8 cellular contexts compared by ENCODE assay signal in the genomic region with DNA sequence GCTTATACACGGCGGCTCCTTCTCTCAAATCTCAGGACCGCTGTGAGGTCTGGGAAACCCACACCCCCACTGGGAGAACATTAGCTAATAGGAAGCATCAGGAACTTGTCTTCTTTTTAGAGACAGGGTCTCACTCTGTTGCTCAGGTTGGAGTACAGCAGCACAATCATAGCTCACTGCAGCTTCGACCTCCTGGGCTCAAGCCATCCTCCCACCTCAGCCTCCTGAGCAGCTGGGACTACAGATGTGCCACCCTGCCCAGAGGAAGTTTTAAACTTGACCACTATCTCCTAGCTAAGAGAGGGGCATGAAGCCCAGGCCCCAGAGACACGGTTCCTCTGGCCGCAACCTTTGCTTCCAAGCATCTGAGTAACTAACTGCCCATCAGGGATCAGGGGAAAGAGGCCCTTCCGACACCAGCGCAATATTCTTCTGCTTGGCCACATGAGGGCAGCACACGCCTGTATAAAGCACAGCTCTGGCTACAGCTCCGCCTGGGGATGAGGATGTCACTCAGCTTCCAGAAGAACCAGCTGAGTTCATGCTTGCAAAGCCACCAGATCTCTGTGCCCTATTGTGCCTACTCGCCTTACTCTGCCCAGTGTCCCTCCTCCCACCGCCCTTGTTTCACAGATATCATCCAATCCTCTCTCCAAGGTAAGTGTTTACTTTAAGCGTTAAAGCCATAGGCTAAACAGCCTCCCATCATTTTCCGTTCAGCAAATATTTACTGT. TPM values are rescaled to one million over a fixed set of nuclear protein-coding genes. Genes with fewer than 3 reads are reported as not detected.
DNase-seq lines count a peak whose midpoint lies in the region; ATAC-seq, FAIRE-seq and TF ChIP-seq lines count a peak whose summit lies in the region.

No MANE protein-coding gene starts in this region.

- H3K36me3 Mint-ChIP-seq in activated T-helper 2 cell treated with anti-CD3 and anti-CD28 coated beads, Interferon-gamma antibody, Interleukin-2, Interleukin-4, amounts not matched to agents 10 μg/mL and 5 μg/mL and 100 μg/mL, durations not matched to agents 14 hours and 24 hours and 36 hours (ENCODE audit: low read depth) = no peaks in the 10 kb centered on the region

- no peak overlapping the region for H2AFZ ChIP-seq in OCI-LY7 (ENCODE audit: low read length)

- CTCF ChIA-PET in OCI-LY7 (lab: Charles Lee; ENCODE audit: unreplicated experiment) = interaction anchor here (1.0 to 1.1 kb wide), 2 partner anchors 9 to 19 kb away, joined by 4 read pairs; no protein-coding TSS in a partner anchor

- H3K9me3 Mint-ChIP-seq in activated T-helper 2 cell treated with anti-CD3 and anti-CD28 coated beads, Interferon-gamma antibody, Interleukin-2, Interleukin-4, amounts not matched to agents 10 μg/mL and 5 μg/mL and 100 μg/mL, durations not matched to agents 14 hours and 24 hours and 36 hours = no peaks in the 10 kb centered on the region

- no peaks in the 10 kb centered on the region for H3K4me1 ChIP-seq in OCI-LY7 (ENCODE audit: insufficient read depth, low read length, poor library complexity, severe bottlenecking)
- no peaks in the 10 kb centered on the region for H3K4me1 ChIP-seq in ovary (ENCODE audit: insufficient read depth)

- no peaks in the 10 kb centered on the region for H3K79me2 ChIP-seq in OCI-LY7 (ENCODE audit: insufficient read depth, low read depth, low read length)

- peaks cover 5% of the 10 kb centered on the region for H3K4me1 Mint-ChIP-seq in activated T-helper 2 cell treated with anti-CD3 and anti-CD28 coated beads, Interferon-gamma antibody, Interleukin-2, Interleukin-4, amounts not matched to agents 10 μg/mL and 5 μg/mL and 100 μg/mL, durations not matched to agents 14 hours and 24 hours and 36 hours (ENCODE audit: low read depth)

- WGBS in ovary, 3 donors = 29 to 32% (median 30%) methylated on average over 14 of the region's 14 CpGs

- H3K27me3 Mint-ChIP-seq in activated T-helper 2 cell treated with anti-CD3 and anti-CD28 coated beads, Interferon-gamma antibody, Interleukin-2, Interleukin-4, amounts not matched to agents 10 μg/mL and 5 μg/mL and 100 μg/mL, durations not matched to agents 14 hours and 24 hours and 36 hours (ENCODE audit: low read depth) = peaks cover 12% of the 10 kb centered on the region

- TF ChIP-seq EP300 in ovary (IDR thresholded peaks at IDR 0.05) = no peak

- ATAC-seq in HG03565 (IDR thresholded peaks at IDR 0.05; ENCODE audit: unreplicated experiment) (peak; percentile 65), HG02798 (IDR thresholded peaks at IDR 0.05; ENCODE audit: poor library complexity, unreplicated experiment) (no peak)

- no peak overlapping the region for H3K27ac ChIP-seq in OCI-LY7 (ENCODE audit: low read depth, low read length, poor library complexity, severe bottlenecking)
- H3K27ac ChIP-seq in ovary = no peak overlapping the region

- FAIRE-seq in frontal cortex (lab: Jason Lieb, UNC) = peak; percentile 8

- no peaks in the 10 kb centered on the region for H3K9me3 ChIP-seq in OCI-LY7 (ENCODE audit: low read length)
- no peaks in the 10 kb centered on the region for H3K9me3 ChIP-seq in ovary

- POLR2A ChIA-PET in OCI-LY7 (lab: Charles Lee) = interaction anchor here (0.5 to 1.6 kb wide), 2 partner anchors 10 to 225 kb away, joined by 3 to 4 read pairs; no protein-coding TSS in a partner anchor

- no peaks in the 10 kb centered on the region for H3K36me3 ChIP-seq in OCI-LY7 (ENCODE audit: insufficient read depth, low read length)
- no peaks in the 10 kb centered on the region for H3K36me3 ChIP-seq in ovary

- H3K4me3 ChIP-seq in OCI-LY7 (ENCODE audit: low read depth, low read length, poor library complexity, severe bottlenecking) (no peak overlapping the region), ovary (no peak overlapping the region)

- intact Hi-C loops in OCI-LY7 (cut with micrococcal nuclease; ENCODE audit: unreplicated experiment) = loop anchor here (1.0 to 5.0 kb wide), 3 partner anchors 121 to 224 kb away; no protein-coding TSS in a partner anchor
- intact Hi-C loops in activated T-helper 2 cell treated with anti-CD3 and anti-CD28 coated beads, Interferon-gamma antibody, Interleukin-2, Interleukin-4, amounts not matched to agents 10 μg/mL and 5 μg/mL and 100 μg/mL, durations not matched to agents 14 hours and 24 hours and 36 hours (cut with micrococcal nuclease) = loop anchor here (2.0 kb wide), 2 partner anchors 24 to 300 kb away; no protein-coding TSS in a partner anchor
- intact Hi-C loops in ovary (cut with DNase I) = loop anchor here in 2 of 4 donors (1.0 to 5.0 kb wide), 2 partner anchors 299 to 301 kb away; no protein-coding TSS in a partner anchor

- H3K4me2 ChIP-seq in OCI-LY7 (ENCODE audit: low read length) = no peak overlapping the region

- no peak overlapping the region for H3K27ac Mint-ChIP-seq in activated T-helper 2 cell treated with anti-CD3 and anti-CD28 coated beads, Interferon-gamma antibody, Interleukin-2, Interleukin-4, amounts not matched to agents 10 μg/mL and 5 μg/mL and 100 μg/mL, durations not matched to agents 14 hours and 24 hours and 36 hours

- no peak for TF ChIP-seq POLR2A in ovary (IDR thresholded peaks at IDR 0.05)

- no peaks in the 10 kb centered on the region for H4K20me1 ChIP-seq in OCI-LY7 (ENCODE audit: insufficient read depth, low read length)

- no TSS peak for BruUV-seq in OCI-LY7 (replicated peaks; lab: Mats Ljungman, UMichigan)

- H3K27me3 ChIP-seq in ovary = no peaks in the 10 kb centered on the region

- H3K4me3 Mint-ChIP-seq in activated T-helper 2 cell treated with anti-CD3 and anti-CD28 coated beads, Interferon-gamma antibody, Interleukin-2, Interleukin-4, amounts not matched to agents 10 μg/mL and 5 μg/mL and 100 μg/mL, durations not matched to agents 14 hours and 24 hours and 36 hours (ENCODE audit: low read depth) = no peak overlapping the region

- TF ChIP-seq CTCF in GM10266 (IDR thresholded peaks at IDR 0.05; ENCODE audit: control insufficient read depth, insufficient read depth, low read depth, missing control alignments) (peak; percentile 82), OCI-LY7 (conservative IDR thresholded peaks at IDR 0.05; ENCODE audit: low read length) (peak; percentile 78), ovary (IDR thresholded peaks at IDR 0.05) (peak in 1 of 3 donors; percentile 20)

- no peaks in the 10 kb centered on the region for H3K9me2 ChIP-seq in OCI-LY7 (ENCODE audit: insufficient read depth, low read length)

- peak; percentile 81 for DNase-seq in 8988T
- peak; percentile 79 for DNase-seq in GM10266 (ENCODE audit: extremely low spot score)
- peak; percentile 58 for DNase-seq in OCI-LY7 (ENCODE audit: low spot score)
- DNase-seq in activated T-helper 2 cell treated with anti-CD3 and anti-CD28 coated beads, Interferon-gamma antibody, Interleukin-2, Interleukin-4, amounts not matched to agents 10 μg/mL and 5 μg/mL and 100 μg/mL, durations not matched to agents 14 hours and 24 hours and 36 hours (ENCODE audit: low spot score) = peak; percentile 25
- peak; percentile 61 to 81 for DNase-seq in frontal cortex (ENCODE audit: low spot score in 2 of 2)
- DNase-seq in ovary = peak in 4 of 5 donors; percentile 24 to 45 (median 32)

RNA-seq across cellular contexts. Expression of a gene that starts 57.6 kb away (rescaled TPM):
- total RNA-seq in OCI-LY7 (2014; rRNA removed; shearing (Covaris generic)) = not detected in 2 replicates
- total RNA-seq in OCI-LY7 (2022) = not detected in 2 replicates
- total RNA-seq in activated T-helper 2 cell treated with anti-CD3 and anti-CD28 coated beads, Interferon-gamma antibody, Interleukin-2, Interleukin-4, amounts not matched to agents 10 μg/mL and 5 μg/mL and 100 μg/mL, durations not matched to agents 14 hours and 24 hours and 36 hours = not detected in 2 replicates
- total RNA-seq in frontal cortex = 27.3 TPM
- under 1 TPM in 5 of 7 donors, not detected in 2; under 0.01 to 0.33 (median 0.07) TPM for total RNA-seq in ovary
- under 1 TPM; 0.05 to 0.13 TPM for polyA plus RNA-seq in ovary

Comparison
In these comparisons a context has a peak if more than half of its experiments do, and no peak if none do; other contexts are left out.
1. DNase-seq: peak in every context shown above with its lines; median percentile 81 in 8988T; 79 in GM10266; 71 in frontal cortex; 58 in OCI-LY7; 32 in ovary; 25 in activated T-helper 2 cell treated with anti-CD3 and anti-CD28 coated beads, Interferon-gamma antibody, Interleukin-2, Interleukin-4, amounts not matched to agents 10 μg/mL and 5 μg/mL and 100 μg/mL, durations not matched to agents 14 hours and 24 hours and 36 hours.
2. RNA of a gene that starts 57.6 kb away (total RNA-seq): 27.3 TPM in frontal cortex (single experiment); under 0.01 to 0.33 TPM in ovary, not detected in OCI-LY7 and not detected in activated T-helper 2 cell treated with anti-CD3 and anti-CD28 coated beads, Interferon-gamma antibody, Interleukin-2, Interleukin-4, amounts not matched to agents 10 μg/mL and 5 μg/mL and 100 μg/mL, durations not matched to agents 14 hours and 24 hours and 36 hours; every median in the first group is over 10 times any median in the second.